In genomic region chr9:130780865-130781504, GRCh38 we compare ENCODE assay signal across 10 cellular contexts. TPM values are rescaled to one million over a fixed set of nuclear protein-coding genes. Genes with fewer than 3 reads are reported as not detected.
DNase-seq lines count a peak whose midpoint lies in the region; TF ChIP-seq lines count a peak whose summit lies in the region.
"Had no signal": no experiment of that assay in that cellular context is flagged by ENCODE, and none has a peak within 500 bp of the region (broad histone marks: within the 10 kb centered on the region; RNA-seq: fewer than 3 reads in every experiment).

No MANE protein-coding gene starts in this region.

- CTCF ChIA-PET in Caco-2 (lab: Charles Lee): interaction anchor here (0.6 to 1.7 kb wide), 2 partner anchors 86 to 88 kb away, joined by 3 to 4 read pairs; no protein-coding TSS in a partner anchor

- intact Hi-C loops in Caco-2 (cut with micrococcal nuclease; ENCODE audit: unreplicated experiment): no loop called here
- intact Hi-C loops in prostate gland (cut with DNase I): loop anchor here (2.0 kb wide), 2 partner anchors 44 to 66 kb away; no protein-coding TSS in a partner anchor

- WGBS in prostate gland: 53% methylated on average over 9 of the region's 9 CpGs

- TF ChIP-seq POLR2A in prostate gland (IDR thresholded peaks at IDR 0.05): no peak

- H3K9me3 ChIP-seq in Caco-2 (no peaks in the 10 kb centered on the region), SJCRH30 (replicated peaks) (no peaks in the 10 kb centered on the region), prostate gland (no peaks in the 10 kb centered on the region)

- H3K27ac ChIP-seq in SJCRH30 (no peak overlapping the region), prostate gland (peak overlapping the region; percentile 70 to 80)

- no peak overlapping the region for H3K4me3 Mint-ChIP-seq in Caco-2 (ENCODE audit: unreplicated experiment)
- H3K4me3 Mint-ChIP-seq: stimulated activated memory B cell treated with anti-CD40 and anti-IgM and Interleukin-4, amounts not matched to agents 10 μg/mL and 1 μg/mL and 100 μg/mL, for 72 hours had no signal

- H3K36me3 ChIP-seq in Caco-2 (ENCODE audit: control insufficient read depth, insufficient read depth, low read length): no peaks in the 10 kb centered on the region
- H3K36me3 ChIP-seq in SJCRH30: no peaks in the 10 kb centered on the region
- H3K36me3 ChIP-seq in prostate gland: no peaks in the 10 kb centered on the region

- no TSS peak for BruUV-seq in Caco-2 (replicated peaks; lab: Mats Ljungman, UMichigan)

- POLR2A ChIA-PET in Caco-2 (lab: Charles Lee): no interaction called here

- no peak for TF ChIP-seq CTCF in Caco-2 (IDR thresholded peaks at IDR 0.05; ENCODE audit: insufficient read depth in 1 of 2, low read depth in 1 of 2, low read length in 1 of 2, severe bottlenecking in 1 of 2, unreplicated experiment in 1 of 2)
- TF ChIP-seq CTCF in fibroblast of mammary gland (conservative IDR thresholded peaks at IDR 0.05; ENCODE audit: control insufficient read depth, insufficient read depth, low read depth, low read length): no peak
- no peak for TF ChIP-seq CTCF in prostate gland (IDR thresholded peaks at IDR 0.05)

- no peaks in the 10 kb centered on the region for H3K36me3 Mint-ChIP-seq in Caco-2 (ENCODE audit: insufficient read depth, unreplicated experiment)
- H3K36me3 Mint-ChIP-seq: stimulated activated memory B cell treated with anti-CD40 and anti-IgM and Interleukin-4, amounts not matched to agents 10 μg/mL and 1 μg/mL and 100 μg/mL, for 72 hours had no signal

- H3K9me3 Mint-ChIP-seq in Caco-2 (ENCODE audit: unreplicated experiment): peaks cover 4% of the 10 kb centered on the region
- H3K9me3 Mint-ChIP-seq: stimulated activated memory B cell treated with anti-CD40 and anti-IgM and Interleukin-4, amounts not matched to agents 10 μg/mL and 1 μg/mL and 100 μg/mL, for 72 hours had no signal

- H3K27ac Mint-ChIP-seq in Caco-2 (ENCODE audit: unreplicated experiment): peak overlapping the region; percentile 49
- H3K27ac Mint-ChIP-seq: stimulated activated memory B cell treated with anti-CD40 and anti-IgM and Interleukin-4, amounts not matched to agents 10 μg/mL and 1 μg/mL and 100 μg/mL, for 72 hours had no signal

- H3K27me3 ChIP-seq in Caco-2 (replicated peaks; ENCODE audit: control insufficient read depth, insufficient read depth, low read length) (no peaks in the 10 kb centered on the region), SJCRH30 (no peaks in the 10 kb centered on the region), prostate gland (replicated peaks; ENCODE audit: insufficient read depth) (no peaks in the 10 kb centered on the region)

- H3K4me3 ChIP-seq in Caco-2 (ENCODE audit: low read depth, low read length) (no peak overlapping the region), SJCRH30 (peak overlapping the region; percentile 6; the same call in 1 of the 2 replicates), fibroblast of mammary gland (ENCODE audit: control insufficient read depth, low read depth, low read length) (peak overlapping the region; percentile 30), prostate gland (peak overlapping the region in 1 of 2 donors; percentile 5)

- DNase-seq in Caco-2: no peak
- DNase-seq in SJCRH30: peak; percentile 66 to 81
- DNase-seq in fibroblast of mammary gland (ENCODE audit: low read depth): peak; percentile 100
- no peak for DNase-seq in prostate gland (ENCODE audit: low spot score)
- no peak for DNase-seq in NCI-H146 treated with DMSO at 0.1 percent for 48 hours (lab: John Stamatoyannopoulos, UW; ENCODE audit: unreplicated experiment)
- no peak for DNase-seq in activated gamma-delta T cell treated with Interleukin-2 at 50 U/mL for 16 hours
- DNase-seq in effector CD8-positive, alpha-beta T cell (lab: John Stamatoyannopoulos, UW): no peak
- no peak for DNase-seq in NCI-H1694 (lab: John Stamatoyannopoulos, UW)
- DNase-seq: activated gamma-delta T cell had no signal

- peaks cover 4% of the 10 kb centered on the region for H3K4me1 ChIP-seq in Caco-2
- H3K4me1 ChIP-seq in SJCRH30: peaks cover 19% of the 10 kb centered on the region
- H3K4me1 ChIP-seq in prostate gland (replicated peaks): peaks cover 4% of the 10 kb centered on the region

- H3K4me1 Mint-ChIP-seq in Caco-2 (ENCODE audit: low read depth, unreplicated experiment): peaks cover 13% of the 10 kb centered on the region

- no peaks in the 10 kb centered on the region for H3K27me3 Mint-ChIP-seq in Caco-2 (ENCODE audit: insufficient read depth, unreplicated experiment)
- H3K27me3 Mint-ChIP-seq: stimulated activated memory B cell treated with anti-CD40 and anti-IgM and Interleukin-4, amounts not matched to agents 10 μg/mL and 1 μg/mL and 100 μg/mL, for 72 hours had no signal

RNA-seq across cellular contexts. Expression of gene ABL1, which starts 54.1 kb away (rescaled TPM):
- total RNA-seq in Caco-2 (2022): 50.9 and 55.2 TPM in 2 replicates
- total RNA-seq in SJCRH30 (2014; rRNA removed; shearing (Covaris generic)): 57.2 and 58.0 TPM in 2 replicates
- 10 to 100 TPM; 48.2 to 73.4 TPM for total RNA-seq in prostate gland

Comparison
In these comparisons a context has a peak if more than half of its experiments do, and no peak if none do; other contexts are left out.
1. DNase-seq: peak in SJCRH30 (2 of 2) and fibroblast of mammary gland (single experiment); none in Caco-2 (0 of 2), prostate gland (single experiment), NCI-H146 treated with DMSO at 0.1 percent for 48 hours (single experiment), activated gamma-delta T cell treated with Interleukin-2 at 50 U/mL for 16 hours (single experiment), effector CD8-positive, alpha-beta T cell (single experiment) and NCI-H1694 (single experiment).